In genomic region chr3:107796786-107797185, GRCh38 we compare ENCODE assay signal across 13 cellular contexts.
DNase-seq lines count a peak whose midpoint lies in the region; ATAC-seq and TF ChIP-seq lines count a peak whose summit lies in the region.
"Had no signal": no experiment of that assay in that cellular context is flagged by ENCODE, and none has a peak within 500 bp of the region (broad histone marks: within the 10 kb centered on the region; RNA-seq: fewer than 3 reads in every experiment).

No MANE protein-coding gene starts in this region.

- peaks cover 21% of the 10 kb centered on the region for H3K4me1 ChIP-seq in RWPE2 (ENCODE audit: insufficient read depth, poor library complexity, severe bottlenecking)
- no peaks in the 10 kb centered on the region for H3K4me1 ChIP-seq in Peyer's patch

- peaks cover 4% of the 10 kb centered on the region for H3K4me1 Mint-ChIP-seq in activated CD4-positive, alpha-beta memory T cell treated with anti-CD3 and anti-CD28 coated beads, Interleukin-2, amount 10 ng/mL, durations not matched to agents 7 days and 5 days

- no peak overlapping the region for H3K27ac Mint-ChIP-seq in activated CD4-positive, alpha-beta memory T cell treated with anti-CD3 and anti-CD28 coated beads, Interleukin-2, amount 10 ng/mL, durations not matched to agents 7 days and 5 days

- peaks cover 45% of the 10 kb centered on the region for H3K36me3 ChIP-seq in RWPE2 (ENCODE audit: low read depth)
- H3K36me3 ChIP-seq in Peyer's patch, result peaks cover 0 to 38% (median 0%) of the 10 kb centered on the region in 3 donors

- H3K27me3 ChIP-seq in RWPE2 (ENCODE audit: insufficient read depth, poor library complexity, severe bottlenecking) (no peaks in the 10 kb centered on the region), Peyer's patch (no peaks in the 10 kb centered on the region)

- H3K4me3 ChIP-seq in AG09309 (ENCODE audit: control insufficient read depth, low read depth, low read length), result no peak overlapping the region
- H3K4me3 ChIP-seq in RWPE2 (ENCODE audit: severe bottlenecking), result no peak overlapping the region
- no peak overlapping the region for H3K4me3 ChIP-seq in Peyer's patch

- H3K27me3 Mint-ChIP-seq in activated CD4-positive, alpha-beta memory T cell treated with anti-CD3 and anti-CD28 coated beads, Interleukin-2, amount 10 ng/mL, durations not matched to agents 7 days and 5 days, result no peaks in the 10 kb centered on the region
- H3K27me3 Mint-ChIP-seq: activated naive CD8-positive, alpha-beta T cell; CD8-positive, alpha-beta memory T cell had no signal

- H3K27ac ChIP-seq in RWPE2 (ENCODE audit: poor library complexity, severe bottlenecking) (no peak overlapping the region), Peyer's patch (no peak overlapping the region)
- H3K27ac ChIP-seq: parathyroid adenoma had no signal

- DNase-seq in AG09309 (ENCODE audit: low read depth) (peak; percentile 20), HuH-7.5 (ENCODE audit: low spot score) (peak; percentile 19), RWPE2 (ENCODE audit: low spot score) (no peak), glomerular visceral epithelial cell (ENCODE audit: extremely low spot score) (peak; percentile 59), Peyer's patch (no peak)
- no peak for DNase-seq in activated T-cell treated with anti-CD3 and anti-CD28 coated beads, Interleukin-2, amount 50 U/mL, for 1 hour
- no peak for DNase-seq in activated CD4-positive, alpha-beta memory T cell treated with anti-CD3 and anti-CD28 coated beads, Interleukin-2, amount 10 ng/mL, durations not matched to agents 7 days and 5 days
- DNase-seq: head of caudate nucleus, NCI-H2081 had no signal

- TF ChIP-seq CTCF in AG09309 (IDR thresholded peaks at IDR 0.05; ENCODE audit: control insufficient read depth, insufficient read depth, low read depth, low read length, missing control alignments), result no peak
- no peak for TF ChIP-seq CTCF in RWPE2 (IDR thresholded peaks at IDR 0.05; ENCODE audit: poor library complexity, severe bottlenecking)
- no peak for TF ChIP-seq CTCF in Peyer's patch (IDR thresholded peaks at IDR 0.05)

- POLR2A ChIA-PET in activated CD4-positive, alpha-beta memory T cell treated with anti-CD3 and anti-CD28 coated beads, Interleukin-2, amount 10 ng/mL, durations not matched to agents 7 days and 5 days (lab: Charles Lee), result no interaction called here

- peaks cover 35% of the 10 kb centered on the region for H3K36me3 Mint-ChIP-seq in activated CD4-positive, alpha-beta memory T cell treated with anti-CD3 and anti-CD28 coated beads, Interleukin-2, amount 10 ng/mL, durations not matched to agents 7 days and 5 days (ENCODE audit: low read depth)

- no peak for TF ChIP-seq POLR2A in Peyer's patch (IDR thresholded peaks at IDR 0.05)

- H3K4me3 Mint-ChIP-seq in activated CD4-positive, alpha-beta memory T cell treated with anti-CD3 and anti-CD28 coated beads, Interleukin-2, amount 10 ng/mL, durations not matched to agents 7 days and 5 days, result no peak overlapping the region
- H3K4me3 Mint-ChIP-seq: activated naive CD8-positive, alpha-beta T cell had no signal

- H3K9me3 ChIP-seq in RWPE2 (ENCODE audit: severe bottlenecking) (no peaks in the 10 kb centered on the region), Peyer's patch (no peaks in the 10 kb centered on the region)

- peak; percentile 65; the same call in 2 of the 3 replicates for ATAC-seq in RWPE2 (ENCODE audit: low read depth)
- ATAC-seq in GM21515 (IDR thresholded peaks at IDR 0.05; ENCODE audit: unreplicated experiment), result no peak

- CTCF ChIA-PET in activated CD4-positive, alpha-beta memory T cell treated with anti-CD3 and anti-CD28 coated beads, Interleukin-2, amount 10 ng/mL, durations not matched to agents 7 days and 5 days (lab: Charles Lee), result no interaction called here

- no peaks in the 10 kb centered on the region for H3K9me3 Mint-ChIP-seq in activated CD4-positive, alpha-beta memory T cell treated with anti-CD3 and anti-CD28 coated beads, Interleukin-2, amount 10 ng/mL, durations not matched to agents 7 days and 5 days
- H3K9me3 Mint-ChIP-seq: CD8-positive, alpha-beta memory T cell had no signal

Comparison
In these comparisons a context has a peak if more than half of its experiments do, and no peak if none do; other contexts are left out.
1. DNase-seq: peak in AG09309 (single experiment), HuH-7.5 (single experiment) and glomerular visceral epithelial cell (single experiment); none in RWPE2 (single experiment), activated T-cell treated with anti-CD3 and anti-CD28 coated beads, Interleukin-2, amount 50 U/mL, for 1 hour (single experiment), Peyer's patch (0 of 3) and activated CD4-positive, alpha-beta memory T cell treated with anti-CD3 and anti-CD28 coated beads, Interleukin-2, amount 10 ng/mL, durations not matched to agents 7 days and 5 days (single experiment).